ENCODE assay signal across 8 cellular contexts in the genomic region with DNA sequence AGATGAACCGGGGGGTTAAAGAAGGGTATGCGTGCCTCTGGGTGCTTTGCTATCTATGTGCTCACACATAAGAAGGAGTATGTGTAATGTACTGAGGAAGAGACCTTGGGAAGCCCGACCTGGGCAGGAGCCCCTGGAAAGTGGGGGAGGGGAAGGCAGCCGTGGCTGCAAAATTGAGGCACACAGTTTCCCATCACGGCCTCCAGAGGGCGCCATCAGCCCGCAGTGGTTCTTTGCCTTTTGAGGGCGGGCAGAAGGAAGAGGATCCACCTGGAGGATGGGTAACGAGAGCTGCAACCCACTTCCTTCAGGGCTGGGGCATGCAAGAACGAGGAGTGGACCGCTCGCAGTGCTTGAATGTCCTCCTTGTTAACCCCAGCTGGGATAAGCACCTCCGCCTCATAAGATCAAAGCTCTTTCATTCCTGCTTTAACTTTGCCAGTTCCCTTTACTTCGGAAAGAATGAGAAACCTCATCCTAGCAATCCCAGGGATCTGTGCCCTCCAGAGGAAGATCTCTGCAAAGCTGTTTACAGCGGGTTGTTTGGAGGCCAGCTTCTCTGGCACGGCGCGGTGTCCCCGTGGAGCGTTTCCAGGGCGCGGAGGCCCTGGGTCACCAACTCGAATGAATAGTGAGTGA.
A peak's percentile ranks its signal among the peaks of the same experiment; 100 is the strongest.
DNase-seq lines count a peak whose midpoint lies in the region; ATAC-seq and TF ChIP-seq lines count a peak whose summit lies in the region.

No MANE protein-coding gene starts in this region.

- no peak for DNase-seq in AG04449 (ENCODE audit: low read depth, low spot score)
- DNase-seq in NCI-H345 (lab: John Stamatoyannopoulos, UW): peak; percentile 82
- peak; percentile 66 to 75 for DNase-seq in activated CD4-positive, alpha-beta T cell treated with anti-CD3 and anti-CD28 coated beads for 4 hours
- DNase-seq in left lobe of liver (ENCODE audit: low spot score): peak; percentile 77
- DNase-seq in stimulated activated CD4-positive, alpha-beta T cell treated with anti-CD3 and anti-CD28 coated beads, Interleukin-2, amount 100 ng/mL, for 24 hours: peak; percentile 82 to 83

- TF ChIP-seq CTCF in AG04449 (IDR thresholded peaks at IDR 0.05; ENCODE audit: insufficient read depth, low read length, missing control alignments): peak; percentile 96

- ATAC-seq in GM18870 (IDR thresholded peaks at IDR 0.05; ENCODE audit: unreplicated experiment) (peak; percentile 67), HG03175 (IDR thresholded peaks at IDR 0.05; ENCODE audit: unreplicated experiment) (peak; percentile 95), left lobe of liver (peak; percentile 99)

- peak overlapping the region; percentile 54 for H3K4me3 ChIP-seq in AG04449 (ENCODE audit: low read depth, low read length)

- CTCF ChIA-PET in AG04449 (lab: Yijun Ruan, JAX): interaction anchor here (0.6 to 7.5 kb wide), 92 partner anchors 12 to 622 kb away, joined by 3 to 128 read pairs (median 5); partner anchors contain the start of gene PPP1R3C

- peak overlapping the region; percentile 33 for H3K27ac ChIP-seq in cingulate gyrus (ENCODE audit: low read depth, low read length)

- POLR2A ChIA-PET in AG04449 (lab: Yijun Ruan, JAX): interaction anchor here (0.6 to 1.0 kb wide), 2 partner anchors 335 to 610 kb away, joined by 3 to 4 read pairs; partner anchors contain the start of gene PPP1R3C
